In genomic region chr11:47715082-47715669, GRCh38 we compare ENCODE assay signal across 8 cellular contexts.
A peak's percentile ranks its signal among the peaks of the same experiment; 100 is the strongest.
DNase-seq lines count a peak whose midpoint lies in the region; ATAC-seq and TF ChIP-seq lines count a peak whose summit lies in the region.

Gene AGBL2 (minus strand): TSS chr11:47715369. CDS start chr11:47714650, 719 bp downstream.

- H3K27me3 Mint-ChIP-seq in effector memory CD8-positive, alpha-beta T cell: no peaks in the 10 kb centered on the region

- H3K4me3 Mint-ChIP-seq in effector memory CD8-positive, alpha-beta T cell: peak within 1 kb of the TSS; percentile 97 to 98

- H3K36me3 Mint-ChIP-seq in effector memory CD8-positive, alpha-beta T cell (ENCODE audit: insufficient read depth): peaks cover 43% of the 10 kb centered on the region

- H3K4me1 Mint-ChIP-seq in effector memory CD8-positive, alpha-beta T cell (ENCODE audit: low read depth in 2 of 2): peaks cover 13 to 17% of the 10 kb centered on the region in 2 donors

- peak; percentile 97 for ATAC-seq in GM19035 (IDR thresholded peaks at IDR 0.05; ENCODE audit: unreplicated experiment)
- peak; percentile 97 for ATAC-seq in HG03280 (IDR thresholded peaks at IDR 0.05; ENCODE audit: unreplicated experiment)
- ATAC-seq in effector memory CD8-positive, alpha-beta T cell (replicated peaks): peak; percentile 96

- no peak for TF ChIP-seq CTCF in AG10803 (conservative IDR thresholded peaks at IDR 0.05; ENCODE audit: low read length)

- no peaks in the 10 kb centered on the region for H3K9me3 Mint-ChIP-seq in effector memory CD8-positive, alpha-beta T cell

- DNase-seq in AG10803 (ENCODE audit: low read depth) (peak; percentile 56), NCI-H748 treated with DMSO at 0.1 percent for 48 hours (lab: John Stamatoyannopoulos, UW) (peak; percentile 46), medulla oblongata (ENCODE audit: extremely low spot score) (peak; percentile 68)
- DNase-seq in activated CD8-positive, alpha-beta memory T cell treated with anti-CD3 and anti-CD28 coated beads for 1 hour (ENCODE audit: extremely low read depth in 1 of 2, low read depth in 1 of 2): peak; percentile 65 to 76
- peak; percentile 78 to 81 (median 79) for DNase-seq in effector memory CD8-positive, alpha-beta T cell
- peak; percentile 77 for DNase-seq in stimulated activated CD8-positive, alpha-beta memory T cell treated with anti-CD3 and anti-CD28 coated beads, Interleukin-12 subunit alpha, Interleukin-12 subunit beta, amount 100 ng/mL, for 24 hours (ENCODE audit: extremely low read depth)

- peak within 1 kb of the TSS; percentile 86 for H3K4me3 ChIP-seq in AG10803 (ENCODE audit: low read length)

- peak within 1 kb of the TSS; percentile 98 to 99 for H3K27ac Mint-ChIP-seq in effector memory CD8-positive, alpha-beta T cell

Comparison
In these comparisons a context has a peak if more than half of its experiments do, and no peak if none do; other contexts are left out.
1. Peak in every context shown above with its lines: DNase-seq, ATAC-seq and H3K4me3 ChIP-seq.